1 cellular context compared by ENCODE assay signal in the genomic region with DNA sequence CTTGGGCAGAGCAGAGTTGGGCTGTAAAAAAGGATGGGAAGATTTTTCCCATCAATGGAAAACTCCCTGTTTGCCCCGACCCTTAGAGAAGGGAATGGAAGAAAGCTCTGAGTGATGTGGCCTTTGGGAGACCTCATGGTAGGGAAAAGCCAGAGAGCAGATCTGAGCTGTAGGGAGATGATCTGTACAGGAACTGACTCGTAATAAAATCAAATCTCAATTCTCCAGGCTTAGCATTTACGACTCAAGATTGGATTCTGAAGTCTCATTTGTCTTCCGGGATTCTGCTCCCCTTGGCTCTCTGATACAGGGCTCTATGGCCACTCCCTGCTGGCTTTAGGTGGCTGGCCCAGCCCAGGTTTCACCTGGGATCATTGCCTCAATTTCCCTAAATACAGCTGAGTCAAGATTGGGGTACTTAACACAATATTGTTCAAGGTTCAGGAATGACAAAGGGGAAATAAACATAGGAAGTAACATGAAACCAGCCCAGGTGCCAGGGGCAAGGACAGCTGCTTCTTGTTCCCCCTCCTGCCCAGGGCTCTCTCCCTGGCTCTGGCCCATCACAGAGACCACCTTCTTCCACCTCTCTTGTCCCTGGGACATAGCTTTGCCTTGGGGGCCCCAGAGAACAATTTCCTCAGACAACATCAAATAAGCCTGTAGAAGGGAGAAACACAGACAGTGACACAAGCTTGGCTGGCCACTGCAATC.
TF ChIP-seq lines count a peak whose summit lies in the region.

No MANE protein-coding gene starts in this region.

TF ChIP-seq in HepG2, 621 proteins besides CTCF, POLR2A, EP300 and RAD21:
- TF ChIP-seq HNRNPK (IDR thresholded peaks at IDR 0.05; ENCODE audit: low read depth, low read length, poor library complexity, severe bottlenecking) (no peak), SP2 (CRISPR knock-in tag; IDR thresholded peaks at IDR 0.05) (no peak), ZNF264 (CRISPR knock-in tag; IDR thresholded peaks at IDR 0.05) (no peak), PCBP2 (optimal IDR thresholded peaks at IDR 0.05; ENCODE audit: low read depth, low read length, poor library complexity, severe bottlenecking) (no peak), ZNF567 (CRISPR knock-in tag; IDR thresholded peaks at IDR 0.05; ENCODE audit: borderline replicate concordance) (no peak), SCMH1 (CRISPR knock-in tag; IDR thresholded peaks at IDR 0.05; ENCODE audit: borderline replicate concordance) (no peak)
